Comparison of ENCODE assay signal across 8 cellular contexts in the genomic region with DNA sequence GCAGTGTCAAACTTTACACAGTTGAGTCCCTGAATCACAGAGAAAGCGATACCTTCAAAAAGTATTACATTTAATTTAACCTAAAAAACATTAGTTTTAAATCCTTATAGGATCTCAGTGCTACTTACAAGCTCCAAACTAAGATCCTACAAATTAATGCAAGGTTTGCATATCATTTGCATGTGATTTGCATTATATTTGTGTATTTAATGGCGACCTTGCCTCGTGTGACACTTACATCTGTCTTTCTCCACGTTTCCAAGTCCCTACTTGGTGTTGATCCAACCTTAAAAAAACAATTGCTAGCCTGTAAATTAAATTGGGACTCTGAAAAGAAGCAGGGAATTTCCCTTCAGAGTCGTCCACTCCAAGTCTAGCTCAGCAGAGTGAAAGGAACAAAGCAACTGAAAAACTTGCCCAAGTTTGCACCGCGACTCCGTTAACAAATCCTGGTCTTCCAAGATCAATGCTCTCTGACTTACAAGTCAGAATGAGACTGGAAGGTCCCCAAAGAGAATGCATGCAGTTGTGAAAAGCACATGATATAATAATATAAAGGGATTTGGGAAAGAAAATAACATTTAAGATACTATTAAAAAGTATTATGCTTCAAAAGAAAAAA. TPM values are rescaled to one million over a fixed set of nuclear protein-coding genes. Genes with fewer than 3 reads are reported as not detected.
DNase-seq lines count a peak whose midpoint lies in the region; ATAC-seq and TF ChIP-seq lines count a peak whose summit lies in the region.

No MANE protein-coding gene starts in this region.

- no peak overlapping the region for H3K23ac ChIP-seq in mesenchymal stem cell (ENCODE audit: low read length in 2 of 2)

- no peak for TF ChIP-seq POLR2A in transverse colon (IDR thresholded peaks at IDR 0.05)

- in situ Hi-C loops in astrocyte of the spinal cord (cut with HindIII; ENCODE audit: low sequenced_read_pairs): no loop called here
- in situ Hi-C loops in transverse colon (cut with MboI; ENCODE audit: low pct_ligation_motif_present in 1 of 4, low pct_unique_long_range_greater_than_20kb in 1 of 4, low sequenced_read_pairs in 3 of 4): loop anchor here in 1 of 4 donors (5.0 kb wide), 1 partner anchor 52 kb away; no protein-coding TSS in a partner anchor

- no peaks in the 10 kb centered on the region for H3K36me3 ChIP-seq in mesenchymal stem cell (ENCODE audit: control insufficient read depth in 1 of 2, insufficient read depth in 2 of 2, low read depth in 1 of 2, low read length in 2 of 2)
- H3K36me3 ChIP-seq in transverse colon: no peaks in the 10 kb centered on the region

- TF ChIP-seq EP300 in transverse colon (IDR thresholded peaks at IDR 0.05; ENCODE audit: low read depth): no peak

- H3K4me3 Mint-ChIP-seq in activated naive CD4-positive, alpha-beta T cell treated with anti-CD3 and anti-CD28 coated beads for 36 hours: peak overlapping the region; percentile 71

- H3K79me1 ChIP-seq in mesenchymal stem cell (replicated peaks; ENCODE audit: low read length, poor library complexity, severe bottlenecking): peaks cover 16% of the 10 kb centered on the region

- intact Hi-C loops in activated naive CD4-positive, alpha-beta T cell treated with anti-CD3 and anti-CD28 coated beads for 36 hours (cut with micrococcal nuclease): loop anchor here (1.0 to 5.0 kb wide), 8 partner anchors 16 to 402 kb away; a partner anchor contains a TSS
- intact Hi-C loops in transverse colon (cut with DNase I; ENCODE audit: low total_unique reads) (no loop called here), left colon (cut with DNase I, micrococcal nuclease) (no loop called here)

- H3K27ac ChIP-seq in mesenchymal stem cell (ENCODE audit: low read length, poor library complexity, severe bottlenecking) (no peak overlapping the region), transverse colon (peak overlapping the region; percentile 46 to 90 (median 88))

- DNase-seq in activated naive CD4-positive, alpha-beta T cell treated with anti-CD3 and anti-CD28 coated beads for 36 hours: no peak
- no peak for DNase-seq in activated naive CD4-positive, alpha-beta T cell treated with Interleukin-2 at 50 U/mL for 16 hours
- DNase-seq in astrocyte of the spinal cord (ENCODE audit: low read depth, low spot score) (no peak), mesenchymal stem cell (peak; percentile 8), transverse colon (no peak), NCI-H2171 (lab: John Stamatoyannopoulos, UW) (no peak), left colon (no peak)

- WGBS in mesenchymal stem cell: 60% methylated on average over 5 of the region's 8 CpGs
- WGBS in transverse colon (ENCODE audit: low coverage in 1 of 2), 2 donors: 24 to 28% methylated on average over 8 of the region's 8 CpGs

- H2BK12ac ChIP-seq in mesenchymal stem cell (ENCODE audit: low read length in 2 of 2): no peak overlapping the region

- peaks cover 4% of the 10 kb centered on the region for H3K4me1 ChIP-seq in mesenchymal stem cell (ENCODE audit: control insufficient read depth, insufficient read depth, low read depth, low read length)
- H3K4me1 ChIP-seq in transverse colon: peaks cover 7 to 30% (median 9%) of the 10 kb centered on the region in 4 donors

- H2BK5ac ChIP-seq in mesenchymal stem cell (ENCODE audit: low read depth, low read length, poor library complexity, severe bottlenecking): no peak overlapping the region

- H4K91ac ChIP-seq in mesenchymal stem cell (ENCODE audit: low read length): no peak overlapping the region

- H3K4me1 Mint-ChIP-seq in activated naive CD4-positive, alpha-beta T cell treated with anti-CD3 and anti-CD28 coated beads for 36 hours (ENCODE audit: low read depth): peaks cover 39% of the 10 kb centered on the region

- H3K18ac ChIP-seq in mesenchymal stem cell (ENCODE audit: low read depth in 1 of 2, low read length in 2 of 2): no peak overlapping the region

- H2BK120ac ChIP-seq in mesenchymal stem cell (ENCODE audit: low read depth, low read length): no peak overlapping the region

- no peak overlapping the region for H3K14ac ChIP-seq in mesenchymal stem cell (ENCODE audit: low read length in 2 of 2)

- H3K4ac ChIP-seq in mesenchymal stem cell (ENCODE audit: low read depth in 1 of 2, low read length in 2 of 2): no peak overlapping the region

- no peak for ATAC-seq in left colon
- ATAC-seq in GM19452 (IDR thresholded peaks at IDR 0.05; ENCODE audit: unreplicated experiment): no peak

- CTCF ChIA-PET in activated naive CD4-positive, alpha-beta T cell treated with anti-CD3 and anti-CD28 coated beads for 36 hours (lab: Charles Lee): interaction anchor here (1.2 to 5.0 kb wide), 5 partner anchors 12 to 199 kb away, joined by 4 to 32 read pairs (median 5); a partner anchor contains a TSS

- H2AK5ac ChIP-seq in mesenchymal stem cell (ENCODE audit: low read length, severe bottlenecking): no peak overlapping the region

- no peaks in the 10 kb centered on the region for H3K9me3 Mint-ChIP-seq in activated naive CD4-positive, alpha-beta T cell treated with anti-CD3 and anti-CD28 coated beads for 36 hours

- H3K4me3 ChIP-seq in astrocyte of the spinal cord (ENCODE audit: low read depth, low read length) (peak overlapping the region; percentile 1), mesenchymal stem cell (ENCODE audit: insufficient read depth in 1 of 2, low read depth in 1 of 2, low read length in 2 of 2) (peak overlapping the region in 1 of 2 experiments; percentile 85), transverse colon (peak overlapping the region in 3 of 4 donors; percentile 8 to 91 (median 89))

- peak overlapping the region; percentile 55 for H3K4me2 ChIP-seq in mesenchymal stem cell (ENCODE audit: low read length, poor library complexity, severe bottlenecking)

- H3K27me3 Mint-ChIP-seq in activated naive CD4-positive, alpha-beta T cell treated with anti-CD3 and anti-CD28 coated beads for 36 hours (ENCODE audit: low read depth): no peaks in the 10 kb centered on the region

- H3K9me3 ChIP-seq in mesenchymal stem cell (ENCODE audit: control insufficient read depth, low read length) (no peaks in the 10 kb centered on the region), transverse colon (no peaks in the 10 kb centered on the region)

- H2BK15ac ChIP-seq in mesenchymal stem cell (ENCODE audit: low read depth, poor library complexity, severe bottlenecking): no peak overlapping the region

- peak overlapping the region; percentile 63 for H3K9ac ChIP-seq in mesenchymal stem cell (ENCODE audit: low read length)

- no peak overlapping the region for H4K8ac ChIP-seq in mesenchymal stem cell (ENCODE audit: low read length)

- no peaks in the 10 kb centered on the region for H3K36me3 Mint-ChIP-seq in activated naive CD4-positive, alpha-beta T cell treated with anti-CD3 and anti-CD28 coated beads for 36 hours (ENCODE audit: low read depth)

- H3K27me3 ChIP-seq in mesenchymal stem cell (ENCODE audit: control insufficient read depth in 1 of 2, insufficient read depth in 1 of 2, low read length in 2 of 2) (peaks cover 13 to 21% of the 10 kb centered on the region in 2 experiments), transverse colon (peaks cover 3% of the 10 kb centered on the region)

- no peak for TF ChIP-seq CTCF in astrocyte of the spinal cord (IDR thresholded peaks at IDR 0.05; ENCODE audit: low read depth, low read length)
- TF ChIP-seq CTCF in transverse colon (IDR thresholded peaks at IDR 0.05): no peak

- no peak overlapping the region for H3K27ac Mint-ChIP-seq in activated naive CD4-positive, alpha-beta T cell treated with anti-CD3 and anti-CD28 coated beads for 36 hours

- no peak overlapping the region for H2AFZ ChIP-seq in mesenchymal stem cell (ENCODE audit: low read depth, low read length)

RNA-seq across cellular contexts. Expression of a gene that starts 0.7 kb away (rescaled TPM):
- total RNA-seq in activated naive CD4-positive, alpha-beta T cell treated with anti-CD3 and anti-CD28 coated beads for 36 hours: 10 to 100 TPM; 17.7 TPM
- polyA plus RNA-seq in mesenchymal stem cell (2013, experiment 1 of 2): 6.0 TPM
- polyA plus RNA-seq in mesenchymal stem cell (2013, experiment 2 of 2): 6.5 TPM
- 10 to 100 TPM in 2 of 4 donors, 1 to 10 TPM in 2; 8.6 to 14.6 (median 10.7) TPM for total RNA-seq in transverse colon
- total RNA-seq in left colon: 1 to 10 TPM; 7.6 to 10.0 TPM

RNA-seq across cellular contexts. Expression of a gene that starts 23.8 kb away (rescaled TPM):
- total RNA-seq in activated naive CD4-positive, alpha-beta T cell treated with anti-CD3 and anti-CD28 coated beads for 36 hours: 10 to 100 TPM; 83.9 to 85.8 TPM
- polyA plus RNA-seq in mesenchymal stem cell (2013, experiment 1 of 2): 22.5 TPM
- polyA plus RNA-seq in mesenchymal stem cell (2013, experiment 2 of 2): 25.7 TPM
- total RNA-seq in transverse colon (10 to 100 TPM; 21.3 to 54.2 (median 32.8) TPM), left colon (10 to 100 TPM; 41.9 to 42.3 TPM)

RNA-seq across cellular contexts. Expression of a gene that starts 56.9 kb away (rescaled TPM):
- total RNA-seq in activated naive CD4-positive, alpha-beta T cell treated with anti-CD3 and anti-CD28 coated beads for 36 hours: 10 to 100 TPM; 35.3 to 39.5 TPM
- 58.8 TPM for polyA plus RNA-seq in mesenchymal stem cell (2013, experiment 1 of 2)
- 61.6 TPM for polyA plus RNA-seq in mesenchymal stem cell (2013, experiment 2 of 2)
- 10 to 100 TPM; 23.5 to 73.3 (median 56.2) TPM for total RNA-seq in transverse colon
- 10 to 100 TPM; 43.1 to 55.0 TPM for total RNA-seq in left colon
